17 cellular contexts compared by ENCODE assay signal in the genomic region with DNA sequence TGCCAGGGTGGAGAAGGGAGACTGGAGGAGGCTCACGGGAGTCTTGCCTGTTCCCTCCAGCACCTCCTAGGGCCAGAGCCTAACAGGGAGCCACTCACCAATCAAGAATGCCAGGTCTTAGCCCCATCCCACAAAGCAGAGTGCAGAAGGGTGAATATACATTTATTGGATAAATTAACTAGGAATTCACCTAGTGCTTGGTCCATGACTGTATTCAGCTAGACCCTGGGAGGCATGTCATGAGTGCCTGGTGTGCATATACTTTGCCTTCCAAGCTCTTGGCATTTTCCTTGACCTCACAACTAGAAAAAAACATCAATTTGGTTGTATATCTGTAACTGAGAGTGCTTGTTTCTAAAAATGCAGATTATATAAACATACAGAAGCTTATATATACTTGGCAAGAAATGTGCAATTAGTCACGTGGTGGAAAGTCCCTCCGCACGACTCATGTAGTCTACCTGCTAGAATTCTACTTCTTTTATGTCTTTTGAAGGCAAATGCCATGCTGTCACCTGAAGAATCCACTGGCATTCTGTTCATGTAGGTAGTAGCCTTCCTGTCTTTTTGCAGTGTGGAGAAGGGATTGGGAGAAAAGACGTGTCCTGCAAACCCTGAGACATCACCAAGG.
"Had no signal": no experiment of that assay in that cellular context is flagged by ENCODE, and none has a peak within 500 bp of the region (broad histone marks: within the 10 kb centered on the region; RNA-seq: fewer than 3 reads in every experiment).

No MANE protein-coding gene starts in this region.

- H3K36me3 ChIP-seq: adrenal gland, cardiac muscle cell, esophagus squamous epithelium, tibial nerve had no signal

- H3K4me3 ChIP-seq: adrenal gland, cardiac muscle cell, esophagus squamous epithelium, skin epidermis, tibial nerve had no signal

- H3K4me1 ChIP-seq: adrenal gland, esophagus squamous epithelium, tibial nerve had no signal

- H3K9me3 ChIP-seq: adrenal gland, esophagus squamous epithelium, tibial nerve had no signal

- DNase-seq: activated CD4-positive, alpha-beta T cell treated with anti-CD3 and anti-CD28 coated beads, Interleukin-2, amount 50 U/mL, for 1 hour; activated gamma-delta T cell; activated T-cell treated with anti-CD3 and anti-CD28 coated beads, Interleukin-2, amount 50 U/mL, for 72 hours; adrenal gland; dermis blood vessel endothelial cell; effector memory CD4-positive, alpha-beta T cell; esophagus squamous epithelium; hippocampal formation; islet precursor cell; occipital lobe; right cardiac atrium; stimulated activated naive CD8-positive, alpha-beta T cell treated with anti-CD3 and anti-CD28 coated beads, Interleukin-15, Interleukin-2, amounts not matched to agents 100 U/mL and 50 U/mL, for 24 hours; T-helper 1 cell; T-helper 9 cell had no signal

- H3K27me3 ChIP-seq: adrenal gland, cardiac muscle cell, esophagus squamous epithelium, tibial nerve had no signal

- H3K27ac ChIP-seq: adrenal gland, cardiac muscle cell, esophagus squamous epithelium, skin epidermis, tibial nerve had no signal
